1 cellular context compared by ENCODE assay signal in the genomic region with DNA sequence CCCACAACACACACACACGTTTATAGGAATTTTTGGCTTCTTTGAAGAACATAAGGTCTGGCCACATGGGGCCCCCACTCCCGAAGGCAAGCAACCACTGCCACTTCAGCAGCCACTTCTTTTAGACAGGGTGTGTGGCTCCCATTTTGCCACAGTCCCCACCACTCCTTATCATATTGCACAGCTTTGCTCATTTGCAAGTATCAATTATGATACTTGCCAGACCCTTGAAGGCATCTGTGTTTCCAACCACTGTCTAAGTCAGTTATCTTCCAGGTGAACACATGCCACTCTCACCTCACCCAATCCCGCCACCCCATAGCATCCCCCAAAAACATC.
TF ChIP-seq lines count a peak whose summit lies in the region.

No MANE protein-coding gene starts in this region.

TF ChIP-seq in K562, 482 proteins besides CTCF, POLR2A, EP300 and RAD21 (continued from another document):
- no peak for TF ChIP-seq NUFIP1 (IDR thresholded peaks at IDR 0.05; ENCODE audit: partially characterized antibody)
- peak; percentile 65 for TF ChIP-seq ZFP36 (IDR thresholded peaks at IDR 0.05; ENCODE audit: low read depth, low read length, partially characterized antibody)
- TF ChIP-seq CBFA2T2 (conservative IDR thresholded peaks at IDR 0.05): 0 out of 2 replicates have a peak, but pooled peaks have one; percentile 24
- no peak for TF ChIP-seq RHOXF2B (CRISPR knock-in tag; conservative IDR thresholded peaks at IDR 0.05)
- TF ChIP-seq PHTF2 (CRISPR knock-in tag; IDR thresholded peaks at IDR 0.05): no peak
- no peak for TF ChIP-seq RBM15 (IDR thresholded peaks at IDR 0.05; ENCODE audit: insufficient read depth, low read length)
- no peak for TF ChIP-seq RNF2 (IDR thresholded peaks at IDR 0.05)
- TF ChIP-seq ZBTB1 (CRISPR knock-in tag; IDR thresholded peaks at IDR 0.05; ENCODE audit: borderline replicate concordance, low read depth): no peak
- TF ChIP-seq, protein P1, sequence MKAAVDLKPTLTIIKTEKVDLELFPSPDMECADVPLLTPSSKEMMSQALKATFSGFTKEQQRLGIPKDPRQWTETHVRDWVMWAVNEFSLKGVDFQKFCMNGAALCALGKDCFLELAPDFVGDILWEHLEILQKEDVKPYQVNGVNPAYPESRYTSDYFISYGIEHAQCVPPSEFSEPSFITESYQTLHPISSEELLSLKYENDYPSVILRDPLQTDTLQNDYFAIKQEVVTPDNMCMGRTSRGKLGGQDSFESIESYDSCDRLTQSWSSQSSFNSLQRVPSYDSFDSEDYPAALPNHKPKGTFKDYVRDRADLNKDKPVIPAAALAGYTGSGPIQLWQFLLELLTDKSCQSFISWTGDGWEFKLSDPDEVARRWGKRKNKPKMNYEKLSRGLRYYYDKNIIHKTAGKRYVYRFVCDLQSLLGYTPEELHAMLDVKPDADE (conservative IDR thresholded peaks at IDR 0.05; ENCODE audit: control insufficient read depth, low read depth, low read length): no peak
- TF ChIP-seq ZNF830 (CRISPR knock-in tag; IDR thresholded peaks at IDR 0.05): no peak
- TF ChIP-seq MAZ (CRISPR knock-in tag; conservative IDR thresholded peaks at IDR 0.05 in 1 of 2, IDR thresholded peaks at IDR 0.05 in 1 of 2): no peak
- TF ChIP-seq, protein P2, sequence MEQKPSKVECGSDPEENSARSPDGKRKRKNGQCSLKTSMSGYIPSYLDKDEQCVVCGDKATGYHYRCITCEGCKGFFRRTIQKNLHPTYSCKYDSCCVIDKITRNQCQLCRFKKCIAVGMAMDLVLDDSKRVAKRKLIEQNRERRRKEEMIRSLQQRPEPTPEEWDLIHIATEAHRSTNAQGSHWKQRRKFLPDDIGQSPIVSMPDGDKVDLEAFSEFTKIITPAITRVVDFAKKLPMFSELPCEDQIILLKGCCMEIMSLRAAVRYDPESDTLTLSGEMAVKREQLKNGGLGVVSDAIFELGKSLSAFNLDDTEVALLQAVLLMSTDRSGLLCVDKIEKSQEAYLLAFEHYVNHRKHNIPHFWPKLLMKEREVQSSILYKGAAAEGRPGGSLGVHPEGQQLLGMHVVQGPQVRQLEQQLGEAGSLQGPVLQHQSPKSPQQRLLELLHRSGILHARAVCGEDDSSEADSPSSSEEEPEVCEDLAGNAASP (IDR thresholded peaks at IDR 0.05): no peak
- TF ChIP-seq FOSL1 (tag; conservative IDR thresholded peaks at IDR 0.05): no peak
- TF ChIP-seq, protein P3, sequence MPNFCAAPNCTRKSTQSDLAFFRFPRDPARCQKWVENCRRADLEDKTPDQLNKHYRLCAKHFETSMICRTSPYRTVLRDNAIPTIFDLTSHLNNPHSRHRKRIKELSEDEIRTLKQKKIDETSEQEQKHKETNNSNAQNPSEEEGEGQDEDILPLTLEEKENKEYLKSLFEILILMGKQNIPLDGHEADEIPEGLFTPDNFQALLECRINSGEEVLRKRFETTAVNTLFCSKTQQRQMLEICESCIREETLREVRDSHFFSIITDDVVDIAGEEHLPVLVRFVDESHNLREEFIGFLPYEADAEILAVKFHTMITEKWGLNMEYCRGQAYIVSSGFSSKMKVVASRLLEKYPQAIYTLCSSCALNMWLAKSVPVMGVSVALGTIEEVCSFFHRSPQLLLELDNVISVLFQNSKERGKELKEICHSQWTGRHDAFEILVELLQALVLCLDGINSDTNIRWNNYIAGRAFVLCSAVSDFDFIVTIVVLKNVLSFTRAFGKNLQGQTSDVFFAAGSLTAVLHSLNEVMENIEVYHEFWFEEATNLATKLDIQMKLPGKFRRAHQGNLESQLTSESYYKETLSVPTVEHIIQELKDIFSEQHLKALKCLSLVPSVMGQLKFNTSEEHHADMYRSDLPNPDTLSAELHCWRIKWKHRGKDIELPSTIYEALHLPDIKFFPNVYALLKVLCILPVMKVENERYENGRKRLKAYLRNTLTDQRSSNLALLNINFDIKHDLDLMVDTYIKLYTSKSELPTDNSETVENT (CRISPR knock-in tag; IDR thresholded peaks at IDR 0.05): no peak
- TF ChIP-seq, protein P4, sequence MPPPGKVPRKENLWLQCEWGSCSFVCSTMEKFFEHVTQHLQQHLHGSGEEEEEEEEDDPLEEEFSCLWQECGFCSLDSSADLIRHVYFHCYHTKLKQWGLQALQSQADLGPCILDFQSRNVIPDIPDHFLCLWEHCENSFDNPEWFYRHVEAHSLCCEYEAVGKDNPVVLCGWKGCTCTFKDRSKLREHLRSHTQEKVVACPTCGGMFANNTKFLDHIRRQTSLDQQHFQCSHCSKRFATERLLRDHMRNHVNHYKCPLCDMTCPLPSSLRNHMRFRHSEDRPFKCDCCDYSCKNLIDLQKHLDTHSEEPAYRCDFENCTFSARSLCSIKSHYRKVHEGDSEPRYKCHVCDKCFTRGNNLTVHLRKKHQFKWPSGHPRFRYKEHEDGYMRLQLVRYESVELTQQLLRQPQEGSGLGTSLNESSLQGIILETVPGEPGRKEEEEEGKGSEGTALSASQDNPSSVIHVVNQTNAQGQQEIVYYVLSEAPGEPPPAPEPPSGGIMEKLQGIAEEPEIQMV (tag; conservative IDR thresholded peaks at IDR 0.05; ENCODE audit: low read depth): no peak
- TF ChIP-seq CBFA2T3 (IDR thresholded peaks at IDR 0.05): peak; percentile 40; the same call in 1 of the 2 replicates
- no peak for TF ChIP-seq TCFL5 (CRISPR knock-in tag; conservative IDR thresholded peaks at IDR 0.05)
- TF ChIP-seq MAFG (tag; conservative IDR thresholded peaks at IDR 0.05): no peak
